ENCODE assay signal across 24 cellular contexts in genomic region chr18:29449424-29449823, GRCh38.
"Had no signal": no experiment of that assay in that cellular context is flagged by ENCODE, and none has a peak within 500 bp of the region (broad histone marks: within the 10 kb centered on the region; RNA-seq: fewer than 3 reads in every experiment).

No MANE protein-coding gene starts in this region.

- H3K36me3 ChIP-seq: adrenal gland, neural progenitor cell, suprapubic skin, transverse colon, uterus, WERI-Rb-1 had no signal

- H3K27me3 Mint-ChIP-seq: T-helper 17 cell had no signal

- H3K27ac ChIP-seq: adrenal gland, dorsolateral prefrontal cortex, foreskin keratinocyte, neural progenitor cell, psoas muscle, skin epidermis, suprapubic skin, transverse colon, uterus, WERI-Rb-1 had no signal

- H3K9me3 ChIP-seq: adrenal gland, psoas muscle, suprapubic skin, uterus had no signal

- H3K9ac ChIP-seq: neural progenitor cell had no signal

- H3K27me3 ChIP-seq: adrenal gland, dorsolateral prefrontal cortex, foreskin keratinocyte, neural progenitor cell, suprapubic skin, transverse colon, uterus had no signal

- H3K4me2 ChIP-seq: neural progenitor cell had no signal

- H3K4me3 Mint-ChIP-seq: activated T-helper 1 cell treated with anti-CD3 and anti-CD28 coated beads, Interleukin-12 subunit alpha, Interleukin-12 subunit beta, Interleukin-2, Interleukin-4 antibody, amounts not matched to agents 30 ng/mL and 10 ng/mL and 1 ng/mL, durations not matched to agents 14 hours and 24 hours and 36 hours; endodermal cell; neural progenitor cell; T-helper 17 cell had no signal

- H3K36me3 Mint-ChIP-seq: activated naive CD4-positive, alpha-beta T cell treated with anti-CD3 and anti-CD28 coated beads, Interleukin-2, amount 50 U/mL, for 72 hours; neural progenitor cell had no signal

- H3K9me3 Mint-ChIP-seq: endodermal cell, neural progenitor cell had no signal

- H3K27ac Mint-ChIP-seq: activated naive CD4-positive, alpha-beta T cell treated with anti-CD3 and anti-CD28 coated beads, Interleukin-2, amount 50 U/mL, for 72 hours; activated T-helper 1 cell treated with anti-CD3 and anti-CD28 coated beads, Interleukin-12 subunit alpha, Interleukin-12 subunit beta, Interleukin-2, Interleukin-4 antibody, amounts not matched to agents 30 ng/mL and 10 ng/mL and 1 ng/mL, durations not matched to agents 14 hours and 24 hours and 36 hours; endodermal cell; neural progenitor cell; T-helper 17 cell had no signal

- ATAC-seq: activated naive CD4-positive, alpha-beta T cell treated with anti-CD3 and anti-CD28 coated beads, Interleukin-2, amount 50 U/mL, for 72 hours; foreskin keratinocyte; left lobe of liver; psoas muscle; right cardiac atrium; stimulated activated naive CD8-positive, alpha-beta T cell treated with anti-CD3 and anti-CD28 coated beads, Interleukin-15, Interleukin-2, amounts not matched to agents 100 U/mL and 50 U/mL, for 24 hours; T-helper 17 cell had no signal

- H3K4me1 ChIP-seq: adrenal gland, foreskin keratinocyte, neural progenitor cell, psoas muscle, suprapubic skin, transverse colon, uterus had no signal

- H3K4me1 Mint-ChIP-seq: neural progenitor cell, T-helper 17 cell had no signal

- H2AFZ ChIP-seq: neural progenitor cell had no signal

- DNase-seq: activated CD4-positive, alpha-beta T cell treated with anti-CD3 and anti-CD28 coated beads for 1 hour; activated gamma-delta T cell treated with Interleukin-2 at 50 U/mL for 16 hours; activated T-cell treated with anti-CD3 and anti-CD28 coated beads for 4 hours; adrenal gland; dorsolateral prefrontal cortex; endodermal cell; erythroblast; foreskin keratinocyte; hypothalamus; psoas muscle; right cardiac atrium; stimulated activated naive CD8-positive, alpha-beta T cell treated with anti-CD3 and anti-CD28 coated beads, Interleukin-15, Interleukin-2, amounts not matched to agents 100 U/mL and 50 U/mL, for 24 hours; T-helper 17 cell; transverse colon; uterus; WERI-Rb-1 had no signal

- H3K4me3 ChIP-seq: adrenal gland, dorsolateral prefrontal cortex, lung, neural progenitor cell, psoas muscle, skin epidermis, suprapubic skin, transverse colon, uterus had no signal

- FAIRE-seq: keratinocyte had no signal
